Comparison of ENCODE assay signal across 21 cellular contexts in the genomic region with DNA sequence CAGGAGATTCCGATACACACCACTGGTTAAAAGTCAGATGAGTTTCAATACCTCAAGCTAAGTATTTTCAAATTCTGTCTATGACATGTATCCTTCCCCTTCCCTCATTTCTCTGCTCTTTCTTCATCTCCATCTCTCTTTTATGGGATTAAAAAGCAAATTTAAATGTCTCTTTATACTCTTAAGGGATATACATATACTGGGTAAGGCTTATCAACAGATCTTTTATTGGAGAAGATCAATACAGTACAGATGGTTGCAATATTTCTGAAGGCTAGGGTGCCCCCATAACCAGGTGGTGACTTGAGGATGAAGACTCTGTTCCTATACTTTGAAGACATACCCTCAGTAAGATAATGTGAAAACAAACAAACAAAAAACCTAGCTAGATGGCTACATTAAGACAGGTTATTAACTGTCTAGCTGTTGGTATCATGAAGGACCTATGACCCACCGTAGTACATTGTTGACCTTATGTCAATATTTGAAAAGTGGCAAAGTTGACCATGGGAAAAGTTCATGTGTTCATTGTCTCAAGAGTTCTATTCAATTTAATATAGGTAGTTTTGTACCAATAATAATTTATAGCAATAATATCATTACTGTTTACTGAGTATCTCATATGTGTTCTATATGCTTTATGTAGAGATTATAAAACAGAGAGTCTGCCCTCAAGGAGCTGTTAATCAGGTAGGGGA.
DNase-seq lines count a peak whose midpoint lies in the region; ATAC-seq, FAIRE-seq and TF ChIP-seq lines count a peak whose summit lies in the region.
"Had no signal": no experiment of that assay in that cellular context is flagged by ENCODE, and none has a peak within 500 bp of the region (broad histone marks: within the 10 kb centered on the region; RNA-seq: fewer than 3 reads in every experiment).

No MANE protein-coding gene starts in this region.

- H3K36me3 Mint-ChIP-seq in activated B cell treated with CpG ODN at 0.5 μM for 24 hours (ENCODE audit: low read depth) (peaks cover 3% of the 10 kb centered on the region), neural progenitor cell (peaks cover 13% of the 10 kb centered on the region)
- H3K36me3 Mint-ChIP-seq in stimulated activated naive B cell treated with anti-CD40 and anti-IgM and Interleukin-4, amounts not matched to agents 10 μg/mL and 1 μg/mL and 100 μg/mL, for 72 hours, result peaks cover 10 to 20% of the 10 kb centered on the region in 2 donors

- H3K27ac Mint-ChIP-seq in activated B cell treated with CpG ODN at 0.5 μM for 24 hours (peak overlapping the region; percentile 9), neural progenitor cell (no peak overlapping the region)
- peak overlapping the region; percentile 16 for H3K27ac Mint-ChIP-seq in stimulated activated naive B cell treated with anti-CD40 and anti-IgM and Interleukin-4, amounts not matched to agents 10 μg/mL and 1 μg/mL and 100 μg/mL, for 72 hours
- H3K27ac Mint-ChIP-seq: CD4-positive, alpha-beta T cell; IgD-negative memory B cell had no signal

- H3K9me3 Mint-ChIP-seq in activated B cell treated with CpG ODN at 0.5 μM for 24 hours, result no peaks in the 10 kb centered on the region
- H3K9me3 Mint-ChIP-seq in stimulated activated naive B cell treated with anti-CD40 and anti-IgM and Interleukin-4, amounts not matched to agents 10 μg/mL and 1 μg/mL and 100 μg/mL, for 72 hours, result no peaks in the 10 kb centered on the region
- no peaks in the 10 kb centered on the region for H3K9me3 Mint-ChIP-seq in neural progenitor cell
- H3K9me3 Mint-ChIP-seq: CD4-positive, alpha-beta T cell had no signal

- no TSS peak for BruUV-seq in HepG2 (replicated peaks; lab: Mats Ljungman, UMichigan)

- no peaks in the 10 kb centered on the region for H4K20me1 ChIP-seq in HepG2 (ENCODE audit: insufficient read depth, low read length)
- H4K20me1 ChIP-seq in neural progenitor cell (ENCODE audit: low read depth), result no peaks in the 10 kb centered on the region

- ATAC-seq in activated B cell treated with CpG ODN at 0.5 μM for 24 hours (ENCODE audit: low read depth) (no peak), HepG2 (peak; percentile 92), GM18909 (IDR thresholded peaks at IDR 0.05; ENCODE audit: poor library complexity, unreplicated experiment) (no peak)
- no peak for ATAC-seq in stimulated activated naive B cell treated with anti-CD40 and anti-IgM and Interleukin-4, amounts not matched to agents 10 μg/mL and 1 μg/mL and 100 μg/mL, for 72 hours (replicated peaks)
- ATAC-seq: GM12878 had no signal

- H3K36me3 ChIP-seq in HepG2 (replicated peaks in 1 of 2; ENCODE audit: control insufficient read depth in 1 of 2, insufficient read depth in 2 of 2, low read length in 2 of 2) (peaks cover 0 to under 1% of the 10 kb centered on the region in 2 experiments; a peak in 1 of 5 replicates), neural progenitor cell (no peaks in the 10 kb centered on the region)
- H3K36me3 ChIP-seq: HAP-1 had no signal

- H3K4me2 ChIP-seq in HepG2 (ENCODE audit: low read depth, low read length) (0 out of 2 replicates have a peak overlapping the region, but pooled peaks have one; percentile 14), neural progenitor cell (no peak overlapping the region)

- TF ChIP-seq CTCF in activated B cell treated with CpG ODN at 0.5 μM for 24 hours (IDR thresholded peaks at IDR 0.05), result no peak
- TF ChIP-seq CTCF in HepG2 (CRISPR knock-in tag; IDR thresholded peaks at IDR 0.05), result no peak
- no peak for TF ChIP-seq CTCF in neural progenitor cell (IDR thresholded peaks at IDR 0.05)

- H3F3A ChIP-seq in neural progenitor cell (ENCODE audit: low read depth), result no peaks in the 10 kb centered on the region

- H3K9me3 ChIP-seq in HepG2 (ENCODE audit: low read length), result no peaks in the 10 kb centered on the region
- no peaks in the 10 kb centered on the region for H3K9me3 ChIP-seq in neural progenitor cell (ENCODE audit: low read depth)
- H3K9me3 ChIP-seq: HAP-1 had no signal

- CTCF ChIA-PET in activated B cell treated with CpG ODN at 0.5 μM for 24 hours (lab: Charles Lee) (no interaction called here), HepG2 (lab: Yijun Ruan, JAX; ENCODE audit: low intra/inter-chr PET ratio, low total read pairs) (no interaction called here)

- H3K4me1 Mint-ChIP-seq in activated B cell treated with CpG ODN at 0.5 μM for 24 hours (peaks cover 41% of the 10 kb centered on the region), neural progenitor cell (peaks cover 4% of the 10 kb centered on the region)
- H3K4me1 Mint-ChIP-seq in stimulated activated naive B cell treated with anti-CD40 and anti-IgM and Interleukin-4, amounts not matched to agents 10 μg/mL and 1 μg/mL and 100 μg/mL, for 72 hours, result peaks cover 26 to 48% of the 10 kb centered on the region in 2 donors

- DNase-seq in activated B cell treated with CpG ODN at 0.5 μM for 24 hours (no peak), HepG2 (ENCODE audit: low spot score) (peak; percentile 73), neural progenitor cell (ENCODE audit: low spot score) (no peak), head of caudate nucleus (no peak)
- no peak for DNase-seq in stimulated activated naive B cell treated with anti-CD40 and anti-IgM and Interleukin-4, amounts not matched to agents 10 μg/mL and 1 μg/mL and 100 μg/mL, for 72 hours
- DNase-seq: ACHN; Calu3; CD4-positive, alpha-beta T cell; DMS 273 treated with DMSO at 0.1 percent for 48 hours; DMS53; DND-41; EL; GM23248; KBM-7 had no signal

- TF ChIP-seq RAD21 in HepG2 (CRISPR knock-in tag; IDR thresholded peaks at IDR 0.05), result no peak

- H3K9ac ChIP-seq in HepG2 (ENCODE audit: insufficient read depth, low read depth, low read length) (no peak overlapping the region), neural progenitor cell (no peak overlapping the region)
- H3K9ac ChIP-seq: GM23248 had no signal

- H3K27me3 Mint-ChIP-seq in activated B cell treated with CpG ODN at 0.5 μM for 24 hours (no peaks in the 10 kb centered on the region), neural progenitor cell (ENCODE audit: insufficient read depth, low read depth) (no peaks in the 10 kb centered on the region)
- no peaks in the 10 kb centered on the region for H3K27me3 Mint-ChIP-seq in stimulated activated naive B cell treated with anti-CD40 and anti-IgM and Interleukin-4, amounts not matched to agents 10 μg/mL and 1 μg/mL and 100 μg/mL, for 72 hours
- H3K27me3 Mint-ChIP-seq: CD4-positive, alpha-beta T cell; IgD-negative memory B cell had no signal

- intact Hi-C loops in activated B cell treated with CpG ODN at 0.5 μM for 24 hours (cut with micrococcal nuclease) (loop anchor here (2.0 kb wide), 1 partner anchor 15 kb away; no protein-coding TSS in a partner anchor), HepG2 (cut with micrococcal nuclease; ENCODE audit: unreplicated experiment) (no loop called here), head of caudate nucleus (cut with DNase I) (no loop called here)

- no peak for TF ChIP-seq POLR2A in HepG2 (IDR thresholded peaks at IDR 0.05; ENCODE audit: insufficient read depth in 1 of 2, low read depth in 2 of 2, low read length in 2 of 2)

- no peak overlapping the region for H3K4me3 Mint-ChIP-seq in activated B cell treated with CpG ODN at 0.5 μM for 24 hours
- peak overlapping the region; percentile 11 to 50 for H3K4me3 Mint-ChIP-seq in stimulated activated naive B cell treated with anti-CD40 and anti-IgM and Interleukin-4, amounts not matched to agents 10 μg/mL and 1 μg/mL and 100 μg/mL, for 72 hours
- no peak overlapping the region for H3K4me3 Mint-ChIP-seq in neural progenitor cell
- H3K4me3 Mint-ChIP-seq: CD4-positive, alpha-beta T cell; IgD-negative memory B cell had no signal

- in situ Hi-C loops in HepG2 (cut with HindIII; ENCODE audit: extremely low pct_ligation_motif_present, low pct_unique_long_range_greater_than_20kb), result no loop called here

- H3K27me3 ChIP-seq in HepG2 (ENCODE audit: control insufficient read depth in 1 of 2, insufficient read depth in 2 of 2, low read length in 2 of 2) (no peaks in the 10 kb centered on the region), neural progenitor cell (no peaks in the 10 kb centered on the region)

- peak; percentile 15 for FAIRE-seq in HepG2 (lab: Jason Lieb, UNC)
- FAIRE-seq: A204.1, GM12878, GM19239 had no signal

- no peak overlapping the region for H2AFZ ChIP-seq in HepG2 (ENCODE audit: low read length)
- no peak overlapping the region for H2AFZ ChIP-seq in neural progenitor cell (replicated peaks)
- H2AFZ ChIP-seq: GM23248 had no signal

- H3K4me1 ChIP-seq in HepG2 (ENCODE audit: insufficient read depth, low read length), result peaks cover 41% of the 10 kb centered on the region
- no peaks in the 10 kb centered on the region for H3K4me1 ChIP-seq in neural progenitor cell
- H3K4me1 ChIP-seq: HAP-1 had no signal

- TF ChIP-seq EP300 in HepG2 (IDR thresholded peaks at IDR 0.05; ENCODE audit: low read depth in 2 of 2, low read length in 2 of 2) (peak in 1 of 2 experiments; percentile 71; a peak in 2 of 4 replicates), HepG2 (CRISPR knock-in tag; IDR thresholded peaks at IDR 0.05; ENCODE audit: borderline replicate concordance) (no peak)

- POLR2A ChIA-PET in activated B cell treated with CpG ODN at 0.5 μM for 24 hours (lab: Charles Lee) (interaction anchor here (0.6 to 1.0 kb wide), 3 partner anchors 14 to 1445 kb away, joined by 3 to 9 read pairs (median 4); no protein-coding TSS in a partner anchor), HepG2 (lab: Yijun Ruan, JAX) (interaction anchor here (1.3 kb wide), 1 partner anchor 183 kb away, joined by 3 read pairs; no protein-coding TSS in a partner anchor)

- WGBS in HepG2 (ENCODE audit: low lambda C conversion rate), result 49% methylated on average over 2 of the region's 2 CpGs

- H3K79me2 ChIP-seq in HepG2 (ENCODE audit: insufficient read depth, low read length) (no peaks in the 10 kb centered on the region), neural progenitor cell (ENCODE audit: low read depth) (no peaks in the 10 kb centered on the region)

- H3K27ac ChIP-seq in HepG2 (ENCODE audit: extremely low read length, insufficient read depth, low read length) (no peak overlapping the region), neural progenitor cell (no peak overlapping the region)
- H3K27ac ChIP-seq: C4-2B, GM23248 had no signal

- H3K4me3 ChIP-seq in HepG2 (replicated peaks in 1 of 3; ENCODE audit: insufficient read depth in 1 of 3, low read depth in 2 of 3, low read length in 3 of 3) (no peak overlapping the region), neural progenitor cell (no peak overlapping the region)
- H3K4me3 ChIP-seq: GM12878, GM23248, HAP-1 had no signal

TF ChIP-seq in HepG2, 621 proteins besides CTCF, POLR2A, EP300 and RAD21 (continues in another document):
- TF ChIP-seq HMG20A (CRISPR knock-in tag; IDR thresholded peaks at IDR 0.05; ENCODE audit: borderline replicate concordance), result peak; percentile 69; the same call in 1 of the 2 replicates
- TF ChIP-seq NFATC3 (CRISPR knock-in tag; IDR thresholded peaks at IDR 0.05), result no peak
- TF ChIP-seq GLI4 (CRISPR knock-in tag; IDR thresholded peaks at IDR 0.05; ENCODE audit: borderline replicate concordance), result no peak

Comparison
In these comparisons a context has a peak if more than half of its experiments do, and no peak if none do; other contexts are left out.
1. H3K4me3 Mint-ChIP-seq: peak in stimulated activated naive B cell treated with anti-CD40 and anti-IgM and Interleukin-4, amounts not matched to agents 10 μg/mL and 1 μg/mL and 100 μg/mL, for 72 hours (2 of 2); none in activated B cell treated with CpG ODN at 0.5 μM for 24 hours (single experiment) and neural progenitor cell (single experiment).